Comparison of ENCODE assay signal across 33 cellular contexts in the genomic region with DNA sequence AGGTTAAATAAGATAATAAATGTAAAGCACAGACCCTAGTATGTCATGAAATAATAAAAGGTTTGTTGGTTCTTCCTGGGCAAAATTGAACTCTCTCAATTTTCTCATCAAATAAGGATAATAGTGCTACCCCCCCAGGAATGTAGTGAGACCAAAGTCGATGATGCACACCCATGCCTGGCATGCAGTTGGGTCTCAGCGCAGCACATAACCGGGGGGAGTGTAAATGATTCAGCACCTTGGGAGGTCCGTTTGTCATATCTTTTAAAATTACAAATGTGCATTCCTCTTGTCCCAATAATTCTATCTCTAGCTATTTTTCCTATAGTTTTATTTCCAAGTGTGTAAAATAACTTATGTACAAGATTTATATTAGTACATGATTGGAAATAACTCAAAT. TPM values are rescaled to one million over a fixed set of nuclear protein-coding genes. Genes with fewer than 3 reads are reported as not detected.
DNase-seq lines count a peak whose midpoint lies in the region; ATAC-seq and TF ChIP-seq lines count a peak whose summit lies in the region.
"Had no signal": no experiment of that assay in that cellular context is flagged by ENCODE, and none has a peak within 500 bp of the region (broad histone marks: within the 10 kb centered on the region; RNA-seq: fewer than 3 reads in every experiment).

No MANE protein-coding gene starts in this region.

- intact Hi-C loops in posterior cingulate gyrus (cut with DNase I), result no loop called here

- no peak for TF ChIP-seq CTCF in fibroblast of mammary gland (conservative IDR thresholded peaks at IDR 0.05; ENCODE audit: control insufficient read depth, insufficient read depth, low read depth, low read length)

- no peaks in the 10 kb centered on the region for H3K27me3 ChIP-seq in MG63

- no peak for ATAC-seq in GM18502 (IDR thresholded peaks at IDR 0.05; ENCODE audit: poor library complexity, unreplicated experiment)
- ATAC-seq in GM18867 (IDR thresholded peaks at IDR 0.05; ENCODE audit: unreplicated experiment), result no peak
- ATAC-seq: gastrocnemius medialis; GM12878; HCT116; left lobe of liver; pancreas; Right ventricle myocardium inferior; stimulated activated naive CD8-positive, alpha-beta T cell treated with anti-CD3 and anti-CD28 coated beads, Interleukin-15, Interleukin-2, amounts not matched to agents 100 U/mL and 50 U/mL, for 24 hours; upper lobe of right lung had no signal

- H3K9me3 ChIP-seq in MG63, result no peaks in the 10 kb centered on the region
- H3K9me3 ChIP-seq: adrenal gland, gastrocnemius medialis, pancreas, upper lobe of right lung had no signal

- DNase-seq in A172 (ENCODE audit: low spot score) (peak; percentile 52), GM03348 (ENCODE audit: low spot score) (peak; percentile 48), MG63 (peak; percentile 50), fibroblast of mammary gland (ENCODE audit: low read depth) (peak; percentile 18), posterior cingulate gyrus (no peak), iPS-NIHi7 (ENCODE audit: extremely low spot score) (no peak)
- DNase-seq: activated CD4-positive, alpha-beta memory T cell treated with anti-CD3 and anti-CD28 coated beads for 36 hours; activated CD4-positive, alpha-beta T cell treated with anti-CD3 and anti-CD28 coated beads for 1 hour; activated naive CD4-positive, alpha-beta T cell treated with Interleukin-2 at 50 U/mL for 16 hours; adrenal gland; CD4-positive, alpha-beta memory T cell; DND-41; gastrocnemius medialis; hippocampal formation; immature natural killer cell; MM.1S; NCI-H1105 treated with DMSO at 0.1 percent for 48 hours; NCI-H187 treated with DMSO at 0.1 percent for 48 hours; NCI-H2171; NCI-H510A; nephron progenitor cell; pancreas; small intestine; stimulated activated naive CD8-positive, alpha-beta T cell treated with anti-CD3 and anti-CD28 coated beads, Interleukin-15, Interleukin-2, amounts not matched to agents 100 U/mL and 50 U/mL, for 24 hours; T-helper 2 cell; upper lobe of right lung had no signal

- no peaks in the 10 kb centered on the region for H3K36me3 ChIP-seq in MG63
- H3K36me3 ChIP-seq: adrenal gland, gastrocnemius medialis, pancreas, upper lobe of right lung had no signal

- H3K4me3 ChIP-seq in MG63 (no peak overlapping the region), fibroblast of mammary gland (ENCODE audit: control insufficient read depth, low read depth, low read length) (no peak overlapping the region)
- H3K4me3 ChIP-seq: adrenal gland, dorsolateral prefrontal cortex, gastrocnemius medialis, GM12878, pancreas, upper lobe of right lung had no signal

RNA-seq across cellular contexts. Expression of gene CCDC167, which starts 31.3 kb away (rescaled TPM):
- 53.8 and 96.5 TPM in 2 replicates for total RNA-seq in A172 (2014; rRNA removed; shearing (Covaris generic))
- total RNA-seq in MG63 (2014; rRNA removed; shearing (Covaris generic); ENCODE audit: low replicate concordance), result 30.6 and 71.3 TPM in 2 replicates

Comparison
In these comparisons a context has a peak if more than half of its experiments do, and no peak if none do; other contexts are left out.
1. DNase-seq: peak in A172 (single experiment), GM03348 (single experiment), MG63 (single experiment) and fibroblast of mammary gland (single experiment); none in posterior cingulate gyrus (0 of 10) and iPS-NIHi7 (single experiment).